ENCODE assay signal across 1 cellular context in the genomic region with DNA sequence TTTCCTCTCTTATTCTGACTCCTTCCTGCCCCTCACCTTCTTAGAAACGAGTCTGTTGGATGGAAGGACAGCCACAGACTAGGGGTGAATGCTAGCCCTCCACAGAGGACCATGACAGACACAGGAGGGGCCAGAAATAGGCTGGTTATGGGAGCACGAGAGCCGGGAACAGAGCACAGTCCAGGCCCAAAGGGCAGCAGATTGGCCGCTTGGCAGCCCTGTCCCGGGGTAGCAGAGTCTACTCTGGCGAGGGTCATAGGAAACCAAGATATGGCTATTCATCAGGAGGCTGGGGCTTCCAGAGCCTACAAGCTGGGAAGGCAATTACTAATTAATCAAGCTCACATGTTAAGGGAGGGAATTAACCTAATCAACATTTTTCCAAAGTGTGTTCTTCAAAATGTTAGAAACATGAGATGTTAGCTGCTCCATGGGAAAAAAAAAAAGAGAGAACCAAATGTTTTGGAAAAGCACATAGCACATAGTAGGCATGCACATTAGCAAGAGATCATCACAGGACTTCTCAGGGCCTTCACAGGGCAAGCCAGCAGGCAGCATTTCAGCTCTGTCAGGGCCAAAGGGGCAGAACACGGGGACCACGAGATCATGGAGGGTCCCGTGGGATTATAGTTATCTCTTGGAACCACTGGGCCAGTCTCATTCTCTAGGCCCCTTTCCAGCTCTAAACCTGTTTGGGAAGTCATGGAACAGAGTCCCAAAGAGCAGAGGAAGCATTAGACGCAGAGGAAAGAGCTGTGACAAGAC.
TF ChIP-seq lines count a peak whose summit lies in the region.

No MANE protein-coding gene starts in this region.

TF ChIP-seq in H1, 55 proteins besides CTCF, POLR2A, EP300 and RAD21:
- TF ChIP-seq BCL11A (IDR thresholded peaks at IDR 0.05; ENCODE audit: low read depth in 2 of 2, low read length in 2 of 2) (no peak), JUND (IDR thresholded peaks at IDR 0.05; ENCODE audit: low read length) (no peak), TEAD4 (IDR thresholded peaks at IDR 0.05; ENCODE audit: low read depth, low read length) (no peak), KDM5A (IDR thresholded peaks at IDR 0.05; ENCODE audit: low read length) (no peak), CEBPB (IDR thresholded peaks at IDR 0.05; ENCODE audit: low read depth, low read length) (no peak), SP2 (IDR thresholded peaks at IDR 0.05; ENCODE audit: low read length) (no peak), RFX5 (IDR thresholded peaks at IDR 0.05; ENCODE audit: borderline replicate concordance, low read depth, low read length) (no peak), POLR2AphosphoS5 (IDR thresholded peaks at IDR 0.05; ENCODE audit: low read depth, low read length) (no peak), CBX5 (IDR thresholded peaks at IDR 0.05; ENCODE audit: low read depth, low read length) (no peak), GTF2F1 (IDR thresholded peaks at IDR 0.05; ENCODE audit: borderline replicate concordance, low read depth, low read length) (no peak), JUN (IDR thresholded peaks at IDR 0.05; ENCODE audit: low read depth, low read length) (no peak), SRF (IDR thresholded peaks at IDR 0.05; ENCODE audit: low read depth, low read length) (no peak), ATF3 (IDR thresholded peaks at IDR 0.05; ENCODE audit: insufficient read depth, low read depth, low read length) (no peak), CHD2 (IDR thresholded peaks at IDR 0.05; ENCODE audit: low read length) (no peak), MAFK (IDR thresholded peaks at IDR 0.05; ENCODE audit: low read depth, low read length) (no peak), EZH2 (IDR thresholded peaks at IDR 0.05; ENCODE audit: low read depth, low read length, severe bottlenecking) (no peak), HDAC2 (IDR thresholded peaks at IDR 0.05; ENCODE audit: borderline replicate concordance in 1 of 2, low read depth in 2 of 2, low read length in 2 of 2) (no peak), TAF1 (IDR thresholded peaks at IDR 0.05; ENCODE audit: low read depth, low read length) (no peak), CREB1 (IDR thresholded peaks at IDR 0.05) (no peak), SUZ12 (IDR thresholded peaks at IDR 0.05; ENCODE audit: low read length) (no peak)
